In the genomic region with DNA sequence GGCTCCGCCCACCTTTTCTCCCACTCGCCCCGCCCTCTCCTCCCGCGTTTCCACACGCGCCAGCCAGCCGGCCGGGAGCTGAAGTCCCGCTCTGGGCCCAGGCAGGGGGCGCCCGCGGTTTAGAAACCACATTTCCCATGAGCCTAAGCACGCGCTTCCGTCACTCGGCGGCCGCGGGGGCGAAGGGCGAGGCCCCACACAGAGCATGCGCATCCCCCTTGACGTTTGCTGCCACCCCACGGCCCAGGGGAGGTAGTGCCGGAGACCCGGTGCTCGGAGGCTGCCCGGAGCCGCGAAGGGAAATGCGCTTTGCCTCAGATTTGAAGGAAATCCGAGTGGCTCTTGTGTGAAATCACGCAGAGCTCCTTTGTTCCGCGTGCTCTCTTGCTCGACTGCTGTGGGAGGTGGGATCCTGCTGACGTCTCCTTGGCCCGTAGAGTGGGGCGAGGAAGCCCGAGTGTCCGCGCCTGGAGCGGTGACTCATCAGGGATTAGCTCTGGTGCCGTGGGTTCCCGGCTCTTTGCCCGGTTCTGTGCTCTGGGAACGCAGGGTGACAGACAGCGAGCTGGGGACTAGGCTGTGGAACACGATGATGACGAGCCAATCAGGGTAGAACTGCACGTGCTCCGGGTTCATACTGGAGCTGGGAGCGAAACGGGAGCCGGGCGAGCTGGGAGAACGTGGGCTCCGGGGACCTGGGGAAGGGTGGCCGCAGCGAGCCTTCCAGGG, we compare ENCODE assay signal across 8 cellular contexts. TPM values are rescaled to one million over a fixed set of nuclear protein-coding genes. Genes with fewer than 3 reads are reported as not detected.
DNase-seq lines count a peak whose midpoint lies in the region; ATAC-seq and TF ChIP-seq lines count a peak whose summit lies in the region.

No MANE protein-coding gene starts in this region.

- H3K4me2 ChIP-seq in GM23248 (ENCODE audit: unreplicated experiment) = peak overlapping the region; percentile 76

- H3K27ac ChIP-seq in GM23248 = peak overlapping the region; percentile 98

- H3K27me3 ChIP-seq in GM23248 (replicated peaks; ENCODE audit: insufficient read depth) = no peaks in the 10 kb centered on the region

- 1% methylated on average over 53 to 56 of the region's 61 CpGs for WGBS in GM23248 (ENCODE audit: low coverage in 1 of 2, low lambda C conversion rate in 2 of 2, missing lambda C conversion rate in 2 of 2), 2 experiments

- no peaks in the 10 kb centered on the region for H4K20me1 ChIP-seq in GM23248 (ENCODE audit: insufficient read depth)

- peak overlapping the region; percentile 96 for H3K27ac Mint-ChIP-seq in activated T-helper 17 cell treated with anti-CD3 and anti-CD28 coated beads, Interleukin-2, amount 50 U/mL, for 72 hours
- peak overlapping the region; percentile 96 to 98 for H3K27ac Mint-ChIP-seq in natural killer cell

- H3K79me2 ChIP-seq in GM23248 (ENCODE audit: insufficient read depth) = peaks cover 49% of the 10 kb centered on the region

- no peaks in the 10 kb centered on the region for H3K9me3 Mint-ChIP-seq in activated T-helper 17 cell treated with anti-CD3 and anti-CD28 coated beads, Interleukin-2, amount 50 U/mL, for 72 hours
- H3K9me3 Mint-ChIP-seq in natural killer cell = no peaks in the 10 kb centered on the region

- peak overlapping the region; percentile 93 for H3K9ac ChIP-seq in GM23248

- H2AFZ ChIP-seq in GM23248 = peak overlapping the region; percentile 92

- H3K4me1 ChIP-seq in GM23248 (ENCODE audit: insufficient read depth) = peaks cover 20% of the 10 kb centered on the region

- in situ Hi-C loops in GM23248 (cut with MboI) = loop anchor here (25.0 kb wide), 1 partner anchor 458 kb away; no protein-coding TSS in a partner anchor

- H3K9me3 ChIP-seq in GM23248 (ENCODE audit: low read depth) = no peaks in the 10 kb centered on the region

- peaks cover 23% of the 10 kb centered on the region for H3F3A ChIP-seq in GM23248 (ENCODE audit: insufficient read depth)

- no peaks in the 10 kb centered on the region for H3K9me2 ChIP-seq in GM23248 (ENCODE audit: insufficient read depth)

- peak; percentile 83 for ATAC-seq in activated T-helper 17 cell treated with anti-CD3 and anti-CD28 coated beads, Interleukin-2, amount 50 U/mL, for 72 hours (replicated peaks)
- peak; percentile 85 to 97 (median 90) for ATAC-seq in natural killer cell

- TF ChIP-seq CTCF in fibroblast of mammary gland (conservative IDR thresholded peaks at IDR 0.05; ENCODE audit: control insufficient read depth, insufficient read depth, low read depth, low read length) = peak; percentile 58
- peak; percentile 73 for TF ChIP-seq CTCF in natural killer cell (IDR thresholded peaks at IDR 0.05)

- H3K36me3 ChIP-seq in GM23248 (ENCODE audit: low read depth) = no peaks in the 10 kb centered on the region

- no peaks in the 10 kb centered on the region for H3K27me3 Mint-ChIP-seq in activated T-helper 17 cell treated with anti-CD3 and anti-CD28 coated beads, Interleukin-2, amount 50 U/mL, for 72 hours
- peaks cover 0 to 5% of the 10 kb centered on the region in 2 donors for H3K27me3 Mint-ChIP-seq in natural killer cell (ENCODE audit: low read depth in 2 of 2)

- peak; percentile 99 for DNase-seq in EH (ENCODE audit: low read depth)
- DNase-seq in GM23248 = peak; percentile 100
- DNase-seq in Kasumi-1 (lab: John Stamatoyannopoulos, UW) = peak; percentile 96 to 98
- DNase-seq in RKO (ENCODE audit: low spot score) = peak; percentile 98
- peak; percentile 98 for DNase-seq in fibroblast of mammary gland (ENCODE audit: low read depth)
- DNase-seq in natural killer cell = peak; percentile 95
- peak; percentile 97 for DNase-seq in stimulated activated naive CD4-positive, alpha-beta T cell treated with Interleukin-2 at 50 U/mL for 16 hours (lab: John Stamatoyannopoulos, UW)

- H3K4me1 Mint-ChIP-seq in activated T-helper 17 cell treated with anti-CD3 and anti-CD28 coated beads, Interleukin-2, amount 50 U/mL, for 72 hours = peaks cover 25% of the 10 kb centered on the region
- peaks cover 21 to 26% of the 10 kb centered on the region in 2 donors for H3K4me1 Mint-ChIP-seq in natural killer cell

- H3K4me3 ChIP-seq in GM23248 (peak overlapping the region; percentile 88), fibroblast of mammary gland (ENCODE audit: control insufficient read depth, low read depth, low read length) (peak overlapping the region; percentile 77)

- H3K36me3 Mint-ChIP-seq in activated T-helper 17 cell treated with anti-CD3 and anti-CD28 coated beads, Interleukin-2, amount 50 U/mL, for 72 hours (ENCODE audit: low read depth) = peaks cover 14% of the 10 kb centered on the region
- H3K36me3 Mint-ChIP-seq in natural killer cell = no peaks in the 10 kb centered on the region

- peak overlapping the region; percentile 97 for H3K4me3 Mint-ChIP-seq in activated T-helper 17 cell treated with anti-CD3 and anti-CD28 coated beads, Interleukin-2, amount 50 U/mL, for 72 hours
- peak overlapping the region; percentile 98 for H3K4me3 Mint-ChIP-seq in natural killer cell

- intact Hi-C loops in natural killer cell (cut with micrococcal nuclease) = loop anchor here (10.0 kb wide), 3 partner anchors 360 to 1130 kb away; partner anchors contain the start of genes COA6, ERO1B and LYST

RNA-seq across cellular contexts. Expression of gene B3GALNT2, which starts 0.4 kb away (rescaled TPM):
- total RNA-seq in GM23248 (2014; rRNA removed; shearing (Covaris generic)) = 28.1 and 28.3 TPM in 2 replicates
- polyA plus RNA-seq in GM23248 (2016; fragmentation: Nextera tagmentation; extraction: Ambion mirVana) = 13.1 and 13.3 TPM in 2 replicates
- total RNA-seq in activated T-helper 17 cell treated with anti-CD3 and anti-CD28 coated beads, Interleukin-2, amount 50 U/mL, for 72 hours = 10 to 100 TPM in 1 of 2 donors, 1 to 10 TPM in 1; 9.4 to 18.1 TPM
- total RNA-seq in natural killer cell = 10 to 100 TPM in 1 of 3 donors, 1 to 10 TPM in 2; 7.6 to 12.1 (median 8.8) TPM

Comparison
In these comparisons a context has a peak if more than half of its experiments do, and no peak if none do; other contexts are left out.
1. Peak in every context shown above with its lines: DNase-seq, ATAC-seq, H3K4me3 ChIP-seq and H3K27ac ChIP-seq.